ENCODE assay signal across 8 cellular contexts in genomic region chr5:115542076-115542475, GRCh38. TPM values are rescaled to one million over a fixed set of nuclear protein-coding genes. Genes with fewer than 3 reads are reported as not detected.
DNase-seq lines count a peak whose midpoint lies in the region; ATAC-seq and TF ChIP-seq lines count a peak whose summit lies in the region.

No MANE protein-coding gene starts in this region.

- no peak for DNase-seq in AG04450 (ENCODE audit: low read depth, low spot score)
- DNase-seq in HFFc6 = no peak

- H3K9ac ChIP-seq in mucosa of stomach (ENCODE audit: low read length) = peak overlapping the region; percentile 97

- H3K36me3 Mint-ChIP-seq in HFFc6 (ENCODE audit: low read depth) (peaks cover 73% of the 10 kb centered on the region), brain (peaks cover 69% of the 10 kb centered on the region)

- H3K27ac ChIP-seq in AG04450 (ENCODE audit: low read depth, low read length) = no peak overlapping the region

- CTCF ChIA-PET in AG04450 (lab: Charles Lee) = interaction anchor here (2.8 to 2.9 kb wide), 3 partner anchors 164 to 233 kb away, joined by 7 to 19 read pairs (median 11); no protein-coding TSS in a partner anchor

- H3K4me1 ChIP-seq in mucosa of stomach (ENCODE audit: control insufficient read depth, insufficient read depth, low read length) = peaks cover 16% of the 10 kb centered on the region

- H3K4me3 Mint-ChIP-seq in HFFc6 (peak overlapping the region; percentile 99), brain (peak overlapping the region; percentile 92 to 100 (median 98))

- H3K27me3 ChIP-seq in AG04450 (ENCODE audit: control insufficient read depth, insufficient read depth, low read length) = no peaks in the 10 kb centered on the region
- H3K27me3 ChIP-seq in mucosa of stomach (ENCODE audit: control insufficient read depth, insufficient read depth, low read length) = no peaks in the 10 kb centered on the region

- H3K4me3 ChIP-seq in AG04450 (ENCODE audit: low read depth, low read length) (peak overlapping the region; percentile 83), mucosa of stomach (ENCODE audit: low read length) (peak overlapping the region; percentile 71)

- ATAC-seq in HG02763 (IDR thresholded peaks at IDR 0.05; ENCODE audit: unreplicated experiment) (no peak), GM19035 (IDR thresholded peaks at IDR 0.05; ENCODE audit: unreplicated experiment) (no peak), HG03342 (IDR thresholded peaks at IDR 0.05; ENCODE audit: unreplicated experiment) (no peak), GM18502 (IDR thresholded peaks at IDR 0.05; ENCODE audit: poor library complexity, unreplicated experiment) (no peak)

- H3K27ac Mint-ChIP-seq in HFFc6 = peak overlapping the region; percentile 96
- H3K27ac Mint-ChIP-seq in brain = peak overlapping the region; percentile 99 to 100 (median 99)

- peaks cover 4% of the 10 kb centered on the region for H3K36me3 ChIP-seq in mucosa of stomach (ENCODE audit: control insufficient read depth, insufficient read depth, low read length)

- H3K4me1 Mint-ChIP-seq in HFFc6 (ENCODE audit: low read depth) (peaks cover 67% of the 10 kb centered on the region), brain (peaks cover 44% of the 10 kb centered on the region)

- H3K9me3 Mint-ChIP-seq in HFFc6 = peaks cover 8% of the 10 kb centered on the region
- peaks cover 4 to 42% (median 22%) of the 10 kb centered on the region in 5 experiments for H3K9me3 Mint-ChIP-seq in brain

- H3K9me3 ChIP-seq in AG04450 (ENCODE audit: control insufficient read depth, insufficient read depth, low read length) = peaks cover 6% of the 10 kb centered on the region
- H3K9me3 ChIP-seq in mucosa of stomach (ENCODE audit: control insufficient read depth, low read length) = no peaks in the 10 kb centered on the region

- POLR2A ChIA-PET in AG04450 (lab: Yijun Ruan, JAX) = interaction anchor here (2.4 kb wide), 1 partner anchor 81 kb away, joined by 7 read pairs; no protein-coding TSS in a partner anchor

- peaks cover 2% of the 10 kb centered on the region; the same call in 1 of the 2 replicates for H3K27me3 Mint-ChIP-seq in HFFc6 (ENCODE audit: insufficient read depth)
- H3K27me3 Mint-ChIP-seq in brain = peaks cover 36% of the 10 kb centered on the region

- no peak for TF ChIP-seq CTCF in AG04450 (IDR thresholded peaks at IDR 0.05; ENCODE audit: low read depth, low read length)
- TF ChIP-seq CTCF in HFFc6 (IDR thresholded peaks at IDR 0.05) = no peak
- no peak for TF ChIP-seq CTCF in brain (conservative IDR thresholded peaks at IDR 0.05)

RNA-seq across cellular contexts. Expression of gene FEM1C, which starts 2.5 kb away (rescaled TPM):
- polyA plus RNA-seq in AG04450 (2011; rRNA removed) = 10.7 and 14.1 TPM in 2 replicates
- polyA minus RNA-seq in AG04450 (2011; rRNA and poly(A)+ RNA removed) = 12.4 and 22.9 TPM in 2 replicates
- 10 to 100 TPM; 12.1 to 15.9 (median 14.9) TPM for total RNA-seq in HFFc6 (2021; fragmentation: NEBNext Ultra II Directional; extraction: Animal tissue kit (Norgen Biotek cat#: 25700))
- polyA plus RNA-seq in brain (ENCODE audit: insufficient read depth, low read depth, low replicate concordance) = 4.4 TPM
